Comparison of ENCODE assay signal across 10 cellular contexts in the genomic region with DNA sequence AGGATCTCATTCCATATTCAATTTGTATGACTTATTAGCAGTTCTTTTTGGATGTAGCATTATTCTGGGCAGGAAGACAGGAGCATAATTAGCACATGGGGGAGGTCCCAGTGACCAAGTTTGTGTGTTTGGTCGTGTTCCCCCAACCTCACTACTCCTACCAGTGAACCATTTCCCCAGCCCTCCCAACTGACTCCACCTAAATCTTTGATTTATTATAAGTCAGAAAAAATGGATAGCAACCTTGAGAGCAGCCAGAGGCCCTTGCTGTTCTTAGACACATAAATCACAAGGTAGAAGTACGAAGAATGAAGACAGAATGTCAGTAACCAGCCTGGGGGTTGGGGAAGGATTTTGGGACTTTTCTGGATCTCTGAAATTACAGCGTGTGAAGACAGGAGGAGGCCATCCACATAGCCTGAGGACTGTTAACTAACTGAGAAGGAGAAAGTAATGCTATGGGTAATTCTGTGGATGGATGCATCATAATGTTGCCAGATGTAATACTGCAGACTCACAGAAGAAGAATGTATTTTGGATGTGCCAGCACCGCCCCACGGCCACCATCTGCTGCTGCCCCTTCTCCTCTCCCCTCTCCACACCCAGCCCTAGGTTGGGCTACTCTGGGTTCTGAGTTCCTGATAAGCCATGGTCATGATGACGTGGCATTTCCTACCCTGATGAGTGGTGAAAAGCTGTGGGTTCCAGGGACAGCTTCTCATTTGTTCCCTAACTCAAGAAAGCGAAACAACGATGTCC.
DNase-seq lines count a peak whose midpoint lies in the region; ATAC-seq and TF ChIP-seq lines count a peak whose summit lies in the region.
"Had no signal": no experiment of that assay in that cellular context is flagged by ENCODE, and none has a peak within 500 bp of the region (broad histone marks: within the 10 kb centered on the region; RNA-seq: fewer than 3 reads in every experiment).

No MANE protein-coding gene starts in this region.

- peaks cover 11% of the 10 kb centered on the region for H3F3A ChIP-seq in PC-9 (ENCODE audit: insufficient read depth, low read depth)

- no peaks in the 10 kb centered on the region for H3K79me2 ChIP-seq in PC-9 (ENCODE audit: low read depth)
- no peaks in the 10 kb centered on the region for H3K79me2 ChIP-seq in fibroblast of lung (ENCODE audit: control insufficient read depth, insufficient read depth, low read length)

- H2AFZ ChIP-seq in PC-9 (no peak overlapping the region), fibroblast of lung (ENCODE audit: low read length) (no peak overlapping the region)

- peaks cover 39% of the 10 kb centered on the region for H3K4me1 ChIP-seq in PC-9 (replicated peaks; ENCODE audit: insufficient read depth)
- H3K4me1 ChIP-seq in fibroblast of lung (ENCODE audit: control insufficient read depth, extremely low read depth, insufficient read depth, low read length), result no peaks in the 10 kb centered on the region

- H3K4me3 ChIP-seq in PC-9 (peak overlapping the region; percentile 29; the same call in 1 of the 2 replicates), fibroblast of lung (replicated peaks in 1 of 4; ENCODE audit: control extremely low read depth in 1 of 4, insufficient read depth in 1 of 4, low read depth in 3 of 4, low read length in 4 of 4) (no peak overlapping the region)

- H3K27ac ChIP-seq in PC-9 (peak overlapping the region; percentile 94), fibroblast of lung (ENCODE audit: insufficient read depth, low read length) (peak overlapping the region; percentile 44)

- H3K9me3 ChIP-seq in PC-9 (ENCODE audit: insufficient read depth, low read depth), result no peaks in the 10 kb centered on the region
- H3K9me3 ChIP-seq in fibroblast of lung (ENCODE audit: control insufficient read depth, insufficient read depth, low read depth, low read length), result no peaks in the 10 kb centered on the region

- no peak for ATAC-seq in HG03571 (IDR thresholded peaks at IDR 0.05; ENCODE audit: unreplicated experiment)

- no peak overlapping the region for H3K9ac ChIP-seq in fibroblast of lung (ENCODE audit: insufficient read depth, low read length)

- peak; percentile 97 for DNase-seq in ELR (ENCODE audit: low read depth)
- DNase-seq in PC-9, result peak; percentile 82 to 89
- peak; percentile 91 to 97 for DNase-seq in fibroblast of lung (ENCODE audit: low read depth in 2 of 2)
- DNase-seq in posterior vena cava (ENCODE audit: low spot score), result peak; percentile 87
- no peak for DNase-seq in NCI-H1417 treated with DMSO at 0.1 percent for 48 hours (lab: John Stamatoyannopoulos, UW)
- no peak for DNase-seq in putamen (ENCODE audit: low spot score)
- no peak for DNase-seq in DMS153 (lab: John Stamatoyannopoulos, UW)
- DNase-seq: activated naive CD4-positive, alpha-beta T cell treated with anti-CD3 and anti-CD28 coated beads for 36 hours; NCI-H187 had no signal

- intact Hi-C loops in PC-9 (cut with micrococcal nuclease; ENCODE audit: unreplicated experiment) (loop anchor here (1.0 kb wide), 2 partner anchors 12 to 72 kb away; no protein-coding TSS in a partner anchor), posterior vena cava (cut with DNase I) (no loop called here)

- H3K27me3 ChIP-seq in PC-9 (ENCODE audit: insufficient read depth, low read depth), result no peaks in the 10 kb centered on the region
- no peaks in the 10 kb centered on the region for H3K27me3 ChIP-seq in fibroblast of lung (ENCODE audit: control insufficient read depth, insufficient read depth, low read length)

- POLR2A ChIA-PET in PC-9 (lab: Charles Lee; ENCODE audit: unreplicated experiment), result interaction anchor here (0.6 to 0.9 kb wide), 3 partner anchors 70 to 897 kb away, joined by 3 to 6 read pairs (median 6); no protein-coding TSS in a partner anchor

- BruUV-seq in PC-9 (replicated peaks; lab: Mats Ljungman, UMichigan), result TSS peak; percentile 98

- CTCF ChIA-PET in PC-9 (lab: Charles Lee), result no interaction called here

- H3K9me2 ChIP-seq in PC-9 (ENCODE audit: insufficient read depth), result no peaks in the 10 kb centered on the region

- TF ChIP-seq CTCF in PC-9 (conservative IDR thresholded peaks at IDR 0.05) (no peak), fibroblast of lung (conservative IDR thresholded peaks at IDR 0.05 in 1 of 2, IDR thresholded peaks at IDR 0.05 in 1 of 2; ENCODE audit: low read depth in 1 of 2, low read length in 2 of 2) (no peak)

- no peaks in the 10 kb centered on the region for H4K20me1 ChIP-seq in PC-9 (ENCODE audit: insufficient read depth)
- H4K20me1 ChIP-seq in fibroblast of lung (ENCODE audit: control insufficient read depth, extremely low read depth, insufficient read depth, low read length), result no peaks in the 10 kb centered on the region

- H3K36me3 ChIP-seq in PC-9 (ENCODE audit: low read depth) (no peaks in the 10 kb centered on the region), fibroblast of lung (ENCODE audit: control insufficient read depth, insufficient read depth, low read length) (no peaks in the 10 kb centered on the region)

- H3K4me2 ChIP-seq in PC-9, result peak overlapping the region; percentile 51
- H3K4me2 ChIP-seq in fibroblast of lung (ENCODE audit: extremely low read depth, insufficient read depth, low read length), result peak overlapping the region; percentile 4

Comparison
In these comparisons a context has a peak if more than half of its experiments do, and no peak if none do; other contexts are left out.
1. DNase-seq: peak in ELR (single experiment), PC-9 (2 of 2), fibroblast of lung (2 of 2) and posterior vena cava (single experiment); none in NCI-H1417 treated with DMSO at 0.1 percent for 48 hours (single experiment), putamen (single experiment) and DMS153 (single experiment).